8 cellular contexts compared by ENCODE assay signal in the genomic region with DNA sequence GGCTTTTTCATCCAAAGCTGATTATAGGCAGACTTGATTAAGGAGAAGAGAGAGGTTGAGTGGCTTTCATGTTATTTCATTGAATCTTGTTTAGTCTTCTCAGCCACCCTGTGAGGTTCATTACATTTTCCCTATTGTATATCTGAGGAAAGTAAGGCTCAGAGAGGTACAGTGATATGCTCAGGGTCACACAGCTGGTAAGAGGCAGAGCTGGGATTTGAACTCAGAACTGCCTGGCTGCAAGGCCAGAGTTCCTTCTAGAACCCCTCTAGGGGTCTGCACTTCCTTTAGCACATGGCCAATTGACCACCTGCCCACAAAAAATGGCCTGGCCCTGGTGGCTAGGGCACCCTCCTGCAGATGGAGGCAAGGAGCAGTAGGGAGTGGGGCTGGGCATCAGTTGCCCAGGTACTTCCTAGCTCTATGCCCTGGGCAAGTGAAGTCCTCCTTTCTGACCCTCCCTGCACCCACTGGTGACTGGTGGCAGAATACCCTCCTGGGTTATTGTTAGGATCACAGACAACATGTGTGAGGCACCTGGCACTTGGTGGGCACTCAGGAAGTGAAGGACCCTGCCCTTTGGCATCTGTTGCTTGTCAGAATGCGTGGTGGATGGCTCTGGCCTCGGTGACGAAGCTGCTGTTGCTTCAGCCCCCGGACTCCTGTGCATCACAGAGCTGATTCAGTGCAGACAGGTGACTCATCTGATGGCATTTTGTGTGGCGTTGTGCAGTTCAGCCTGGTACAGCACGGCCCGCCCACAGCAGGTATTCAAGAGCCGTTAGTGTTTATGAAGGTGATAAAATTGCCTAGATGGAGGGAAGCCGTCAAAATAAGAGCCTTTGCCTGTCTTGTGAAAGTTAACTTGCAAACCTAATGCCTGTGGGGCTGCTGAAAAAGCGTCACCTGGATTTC.
DNase-seq lines count a peak whose midpoint lies in the region; ATAC-seq, FAIRE-seq and TF ChIP-seq lines count a peak whose summit lies in the region.

No MANE protein-coding gene starts in this region.

- peak overlapping the region; percentile 76 for H3K27ac ChIP-seq in keratinocyte (ENCODE audit: control insufficient read depth, insufficient read depth, low read length)

- DNase-seq in activated effector memory CD4-positive, alpha-beta T cell treated with anti-CD3 and anti-CD28 coated beads, Interleukin-2, amount 50 U/mL, for 16 hours, result peak; percentile 75
- DNase-seq in activated effector memory CD4-positive, alpha-beta T cell treated with Interleukin-2 at 50 U/mL for 16 hours, result no peak
- peak; percentile 74 for DNase-seq in activated CD8-positive, alpha-beta memory T cell treated with anti-CD3 and anti-CD28 coated beads, Interleukin-2, amount 50 U/mL, for 48 hours
- DNase-seq in keratinocyte (ENCODE audit: low read depth, low spot score) (peak; percentile 93), KG1 (lab: John Stamatoyannopoulos, UW) (no peak), SK-N-DZ (ENCODE audit: low spot score) (no peak)
- DNase-seq in stimulated activated CD8-positive, alpha-beta memory T cell treated with anti-CD3 and anti-CD28 coated beads, Interleukin-15, amount 100 ng/mL, for 48 hours (ENCODE audit: low read depth in 2 of 2), result peak; percentile 48 to 60

- H3K4me2 ChIP-seq in keratinocyte (ENCODE audit: control insufficient read depth, extremely low read depth, insufficient read depth, low read depth, low read length), result peak overlapping the region; percentile 65

- H4K20me1 ChIP-seq in keratinocyte (ENCODE audit: control insufficient read depth, extremely low read depth, insufficient read depth, low read length), result no peaks in the 10 kb centered on the region

- no peaks in the 10 kb centered on the region for H3K79me2 ChIP-seq in keratinocyte (ENCODE audit: control insufficient read depth, insufficient read depth, low read length)

- TF ChIP-seq CTCF in keratinocyte (optimal IDR thresholded peaks at IDR 0.05 in 1 of 3, IDR thresholded peaks at IDR 0.05 in 1 of 3, conservative IDR thresholded peaks at IDR 0.05 in 1 of 3; ENCODE audit: extremely low read depth in 1 of 3, insufficient read depth in 2 of 3, low read length in 3 of 3), result no peak

- no peaks in the 10 kb centered on the region for H3K9me3 ChIP-seq in keratinocyte (ENCODE audit: control insufficient read depth, low read depth, low read length)

- peaks cover 24% of the 10 kb centered on the region for H3K4me1 ChIP-seq in keratinocyte (ENCODE audit: control insufficient read depth, extremely low read depth, insufficient read depth, low read length)

- peak; percentile 91 for FAIRE-seq in keratinocyte (lab: Jason Lieb, UNC)

- H3K4me3 ChIP-seq in keratinocyte (ENCODE audit: control insufficient read depth in 2 of 3, extremely low read depth in 1 of 3, insufficient read depth in 2 of 3, low read depth in 1 of 3, low read length in 3 of 3), result peak overlapping the region in 1 of 3 experiments; percentile 0

- H2AFZ ChIP-seq in keratinocyte (ENCODE audit: control insufficient read depth, low read length), result no peak overlapping the region

- H3K36me3 ChIP-seq in keratinocyte (ENCODE audit: control insufficient read depth in 2 of 2, extremely low read depth in 1 of 2, insufficient read depth in 2 of 2, low read length in 2 of 2), result no peaks in the 10 kb centered on the region

- no peak for ATAC-seq in HG03520 (IDR thresholded peaks at IDR 0.05; ENCODE audit: unreplicated experiment)

- peaks cover 2% of the 10 kb centered on the region for H3K9me1 ChIP-seq in keratinocyte (ENCODE audit: control insufficient read depth, extremely low read depth, insufficient read depth, low read length)

- H3K9ac ChIP-seq in keratinocyte (ENCODE audit: control insufficient read depth, extremely low read depth, insufficient read depth, low read length), result peak overlapping the region; percentile 41

- H3K27me3 ChIP-seq in keratinocyte (ENCODE audit: control insufficient read depth, extremely low read depth, insufficient read depth, low read length), result no peaks in the 10 kb centered on the region

- dilution Hi-C loops in keratinocyte (cut with MboI; ENCODE audit: extremely low pct_ligation_motif_present, low sequenced_read_pairs), result no loop called here

Comparison
In these comparisons a context has a peak if more than half of its experiments do, and no peak if none do; other contexts are left out.
1. DNase-seq: peak in activated effector memory CD4-positive, alpha-beta T cell treated with anti-CD3 and anti-CD28 coated beads, Interleukin-2, amount 50 U/mL, for 16 hours (single experiment), activated CD8-positive, alpha-beta memory T cell treated with anti-CD3 and anti-CD28 coated beads, Interleukin-2, amount 50 U/mL, for 48 hours (single experiment), keratinocyte (single experiment) and stimulated activated CD8-positive, alpha-beta memory T cell treated with anti-CD3 and anti-CD28 coated beads, Interleukin-15, amount 100 ng/mL, for 48 hours (2 of 2); none in activated effector memory CD4-positive, alpha-beta T cell treated with Interleukin-2 at 50 U/mL for 16 hours (single experiment), KG1 (single experiment) and SK-N-DZ (single experiment).